Comparison of ENCODE assay signal across 20 cellular contexts in the genomic region with DNA sequence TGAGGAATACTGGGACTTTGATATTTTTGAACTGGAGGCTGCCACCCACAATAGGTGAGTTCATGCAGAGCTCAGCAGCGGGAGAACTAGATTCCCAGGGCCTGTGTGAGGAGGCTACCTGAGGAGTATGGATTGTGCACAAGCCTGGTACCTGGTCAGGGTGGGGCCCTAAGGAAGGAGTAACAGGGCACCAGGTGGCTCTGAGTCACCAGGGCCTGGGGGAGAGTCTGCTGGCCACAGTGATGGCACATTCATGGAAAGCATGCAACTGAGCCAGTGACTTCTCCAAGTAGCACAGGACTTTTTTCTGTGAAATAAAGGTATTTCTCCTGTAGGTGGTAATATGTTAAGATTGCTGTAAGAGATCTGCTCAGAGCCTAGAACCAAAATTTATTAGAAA.
DNase-seq lines count a peak whose midpoint lies in the region; ATAC-seq, FAIRE-seq and TF ChIP-seq lines count a peak whose summit lies in the region.
"Had no signal": no experiment of that assay in that cellular context is flagged by ENCODE, and none has a peak within 500 bp of the region (broad histone marks: within the 10 kb centered on the region; RNA-seq: fewer than 3 reads in every experiment).

No MANE protein-coding gene starts in this region.

- no peak overlapping the region for H2AFZ ChIP-seq in GM12878 (ENCODE audit: control insufficient read depth, low read depth, low read length)

- no peak overlapping the region for H3K27ac ChIP-seq in GM12878 (ENCODE audit: control insufficient read depth, insufficient read depth)
- H3K27ac ChIP-seq in epithelial cell of prostate = no peak overlapping the region
- H3K27ac ChIP-seq in ascending aorta = no peak overlapping the region
- H3K27ac ChIP-seq: Peyer's patch had no signal

- no peak for TF ChIP-seq CTCF in GM12878 (IDR thresholded peaks at IDR 0.05 in 2 of 3, conservative IDR thresholded peaks at IDR 0.05 in 1 of 3; ENCODE audit: control insufficient read depth in 2 of 3, extremely low read depth in 1 of 3, insufficient read depth in 1 of 3, low read depth in 3 of 3, low read length in 3 of 3)
- TF ChIP-seq CTCF in GM10248 (IDR thresholded peaks at IDR 0.05; ENCODE audit: control extremely low read depth, extremely low read depth, low read depth, missing control alignments) = no peak
- no peak for TF ChIP-seq CTCF in ascending aorta (IDR thresholded peaks at IDR 0.05)

- no peak for ATAC-seq in activated CD8-positive, alpha-beta memory T cell treated with anti-CD3 and anti-CD28 coated beads, Interleukin-2, amount 10 ng/mL, durations not matched to agents 7 days and 5 days
- ATAC-seq in GM12878 (peak; percentile 31; the same call in 2 of the 3 replicates), GM18505 (IDR thresholded peaks at IDR 0.05; ENCODE audit: unreplicated experiment) (no peak)
- no peak for ATAC-seq in stimulated activated memory B cell treated with anti-CD40 and anti-IgM and Interleukin-4, amounts not matched to agents 10 μg/mL and 1 μg/mL and 100 μg/mL, for 72 hours
- ATAC-seq: HepG2 had no signal

- DNase-seq in activated CD8-positive, alpha-beta memory T cell treated with anti-CD3 and anti-CD28 coated beads, Interleukin-2, amount 10 ng/mL, durations not matched to agents 7 days and 5 days = peak; percentile 19
- DNase-seq in activated CD8-positive, alpha-beta memory T cell treated with anti-CD3 and anti-CD28 coated beads, Interleukin-2, amount 50 U/mL, for 4 hours = no peak
- DNase-seq in GM12878 (ENCODE audit: low read depth, low spot score) (no peak), epithelial cell of prostate (ENCODE audit: low read depth, low spot score) (peak; percentile 37), GM10248 (ENCODE audit: extremely low spot score) (no peak), ascending aorta (ENCODE audit: low spot score in 2 of 2) (no peak)
- DNase-seq: 8988T; BE2C; CD4-positive, alpha-beta T cell; HFFc6; KG1; NCI-H1092 treated with DMSO at 0.1 percent for 48 hours; NCI-H2227 treated with DMSO at 0.1 percent for 48 hours; NCI-H524; Peyer's patch; SHP77 had no signal

- no peaks in the 10 kb centered on the region for H3K79me2 ChIP-seq in GM12878 (ENCODE audit: control insufficient read depth, insufficient read depth, low read length)

- BruUV-seq in GM12878 (replicated peaks; lab: Mats Ljungman, UMichigan) = no TSS peak

- H3K9ac ChIP-seq in GM12878 (ENCODE audit: control insufficient read depth, insufficient read depth, low read length) = no peak overlapping the region

- SMC1A ChIA-PET in GM12878 (lab: Charles Lee; ENCODE audit: uncharacterized antibody, unreplicated experiment) = interaction anchor here (0.6 to 1.1 kb wide), 3 partner anchors 30 to 456 kb away, joined by 3 read pairs; no protein-coding TSS in a partner anchor

- peaks cover 0 to 13% of the 10 kb centered on the region in 2 experiments; a peak in 3 of 4 replicates for H3K36me3 ChIP-seq in GM12878 (ENCODE audit: control insufficient read depth in 2 of 2, insufficient read depth in 2 of 2, low read length in 1 of 2)
- H3K36me3 ChIP-seq in ascending aorta = peaks cover 20 to 56% of the 10 kb centered on the region in 2 donors
- H3K36me3 ChIP-seq: BE2C had no signal

- RAD21 ChIA-PET in GM12878 (lab: Charles Lee; ENCODE audit: unreplicated experiment) = no interaction called here

- H3K4me1 ChIP-seq in GM12878 (ENCODE audit: control insufficient read depth, insufficient read depth, low read length) (peaks cover 13% of the 10 kb centered on the region), ascending aorta (no peaks in the 10 kb centered on the region)
- H3K4me1 ChIP-seq: BE2C, Peyer's patch had no signal

- no peak overlapping the region for H3K27ac Mint-ChIP-seq in activated CD8-positive, alpha-beta memory T cell treated with anti-CD3 and anti-CD28 coated beads, Interleukin-2, amount 10 ng/mL, durations not matched to agents 7 days and 5 days
- H3K27ac Mint-ChIP-seq in stimulated activated memory B cell treated with anti-CD40 and anti-IgM and Interleukin-4, amounts not matched to agents 10 μg/mL and 1 μg/mL and 100 μg/mL, for 72 hours = peak overlapping the region; percentile 57
- H3K27ac Mint-ChIP-seq: CD4-positive, alpha-beta T cell; HFFc6 had no signal

- no peak overlapping the region for H3K4me3 Mint-ChIP-seq in activated CD8-positive, alpha-beta memory T cell treated with anti-CD3 and anti-CD28 coated beads, Interleukin-2, amount 10 ng/mL, durations not matched to agents 7 days and 5 days
- H3K4me3 Mint-ChIP-seq in stimulated activated memory B cell treated with anti-CD40 and anti-IgM and Interleukin-4, amounts not matched to agents 10 μg/mL and 1 μg/mL and 100 μg/mL, for 72 hours = no peak overlapping the region
- H3K4me3 Mint-ChIP-seq: CD4-positive, alpha-beta T cell; HFFc6 had no signal

- TF ChIP-seq EP300 in GM12878 (IDR thresholded peaks at IDR 0.05; ENCODE audit: borderline replicate concordance in 1 of 2, control insufficient read depth in 1 of 2, low read depth in 2 of 2, low read length in 2 of 2) = no peak

- WGBS in GM12878 (ENCODE audit: insufficient coverage, insufficient replicate concordance, low lambda C conversion rate, missing lambda C conversion rate) = 100% methylated on average over 1 of the region's 1 CpG

- no peaks in the 10 kb centered on the region for H3K27me3 ChIP-seq in GM12878 (replicated peaks in 1 of 2; ENCODE audit: control insufficient read depth in 2 of 2, insufficient read depth in 2 of 2, low read length in 1 of 2)
- H3K27me3 ChIP-seq in ascending aorta = no peaks in the 10 kb centered on the region
- H3K27me3 ChIP-seq: BE2C, Peyer's patch had no signal

- H3K4me1 Mint-ChIP-seq in activated CD8-positive, alpha-beta memory T cell treated with anti-CD3 and anti-CD28 coated beads, Interleukin-2, amount 10 ng/mL, durations not matched to agents 7 days and 5 days = peaks cover 6% of the 10 kb centered on the region
- H3K4me1 Mint-ChIP-seq in stimulated activated memory B cell treated with anti-CD40 and anti-IgM and Interleukin-4, amounts not matched to agents 10 μg/mL and 1 μg/mL and 100 μg/mL, for 72 hours = peaks cover 10% of the 10 kb centered on the region

- no peaks in the 10 kb centered on the region for H3K27me3 Mint-ChIP-seq in activated CD8-positive, alpha-beta memory T cell treated with anti-CD3 and anti-CD28 coated beads, Interleukin-2, amount 10 ng/mL, durations not matched to agents 7 days and 5 days
- no peaks in the 10 kb centered on the region for H3K27me3 Mint-ChIP-seq in stimulated activated memory B cell treated with anti-CD40 and anti-IgM and Interleukin-4, amounts not matched to agents 10 μg/mL and 1 μg/mL and 100 μg/mL, for 72 hours
- H3K27me3 Mint-ChIP-seq: CD4-positive, alpha-beta T cell had no signal

- no peaks in the 10 kb centered on the region for H3K9me3 Mint-ChIP-seq in activated CD8-positive, alpha-beta memory T cell treated with anti-CD3 and anti-CD28 coated beads, Interleukin-2, amount 10 ng/mL, durations not matched to agents 7 days and 5 days (ENCODE audit: low read depth)
- no peaks in the 10 kb centered on the region for H3K9me3 Mint-ChIP-seq in stimulated activated memory B cell treated with anti-CD40 and anti-IgM and Interleukin-4, amounts not matched to agents 10 μg/mL and 1 μg/mL and 100 μg/mL, for 72 hours
- H3K9me3 Mint-ChIP-seq: CD4-positive, alpha-beta T cell; HFFc6 had no signal

- H3K4me3 ChIP-seq in GM12878 (no peak overlapping the region), ascending aorta (no peak overlapping the region)
- H3K4me3 ChIP-seq: Peyer's patch had no signal

- H3K36me3 Mint-ChIP-seq in activated CD8-positive, alpha-beta memory T cell treated with anti-CD3 and anti-CD28 coated beads, Interleukin-2, amount 10 ng/mL, durations not matched to agents 7 days and 5 days = peaks cover 17% of the 10 kb centered on the region
- peaks cover 64% of the 10 kb centered on the region for H3K36me3 Mint-ChIP-seq in stimulated activated memory B cell treated with anti-CD40 and anti-IgM and Interleukin-4, amounts not matched to agents 10 μg/mL and 1 μg/mL and 100 μg/mL, for 72 hours

- POLR2A ChIA-PET in GM12878 (lab: Charles Lee) = no interaction called here
- POLR2A ChIA-PET in GM10248 (lab: Yijun Ruan, JAX) = interaction anchor here (0.6 to 0.7 kb wide), 2 partner anchors 27 to 63 kb away, joined by 4 read pairs; no protein-coding TSS in a partner anchor

- no peak for FAIRE-seq in GM12878 (lab: Jason Lieb, UNC)
- FAIRE-seq: H54, HepG2 had no signal

- in situ Hi-C loops in GM12878 (cut with MboI) = no loop called here

- no peaks in the 10 kb centered on the region for H4K20me1 ChIP-seq in GM12878 (ENCODE audit: control insufficient read depth, insufficient read depth)

- TF ChIP-seq POLR2A in GM12878 (IDR thresholded peaks at IDR 0.05; ENCODE audit: low read depth, low read length) (no peak), GM18505 (IDR thresholded peaks at IDR 0.05; ENCODE audit: borderline replicate concordance, extremely low read depth, insufficient read depth, insufficient read length) (no peak)

- no peak overlapping the region for H3K4me2 ChIP-seq in GM12878 (ENCODE audit: control insufficient read depth, insufficient read depth)

- intact Hi-C loops in GM12878 (cut with micrococcal nuclease; ENCODE audit: unreplicated experiment) = no loop called here
- intact Hi-C loops in ascending aorta (cut with DNase I) = no loop called here

- CTCF ChIA-PET in activated CD8-positive, alpha-beta memory T cell treated with anti-CD3 and anti-CD28 coated beads, Interleukin-2, amount 10 ng/mL, durations not matched to agents 7 days and 5 days (lab: Charles Lee) = no interaction called here
- CTCF ChIA-PET in GM12878 (lab: Yijun Ruan, JAX) (no interaction called here), GM10248 (lab: Yijun Ruan, JAX) (no interaction called here)

- TF ChIP-seq RAD21 in GM12878 (IDR thresholded peaks at IDR 0.05; ENCODE audit: insufficient read depth, low read depth, low read length) = no peak

- no peaks in the 10 kb centered on the region for H3K9me3 ChIP-seq in GM12878 (replicated peaks; ENCODE audit: control insufficient read depth, insufficient read depth, low read length)
- H3K9me3 ChIP-seq in ascending aorta = no peaks in the 10 kb centered on the region
- H3K9me3 ChIP-seq: BE2C, Peyer's patch had no signal

TF ChIP-seq in GM12878, 131 proteins besides CTCF, POLR2A, EP300 and RAD21 (continues in another document):
- no peak for TF ChIP-seq BMI1 (IDR thresholded peaks at IDR 0.05; ENCODE audit: borderline replicate concordance)
- TF ChIP-seq, protein P1, sequence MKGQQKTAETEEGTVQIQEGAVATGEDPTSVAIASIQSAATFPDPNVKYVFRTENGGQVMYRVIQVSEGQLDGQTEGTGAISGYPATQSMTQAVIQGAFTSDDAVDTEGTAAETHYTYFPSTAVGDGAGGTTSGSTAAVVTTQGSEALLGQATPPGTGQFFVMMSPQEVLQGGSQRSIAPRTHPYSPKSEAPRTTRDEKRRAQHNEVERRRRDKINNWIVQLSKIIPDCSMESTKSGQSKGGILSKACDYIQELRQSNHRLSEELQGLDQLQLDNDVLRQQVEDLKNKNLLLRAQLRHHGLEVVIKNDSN (IDR thresholded peaks at IDR 0.05; ENCODE audit: borderline replicate concordance, extremely low read length, insufficient read depth, low read depth, low read length) = no peak

Comparison
In these comparisons a context has a peak if more than half of its experiments do, and no peak if none do; other contexts are left out.
1. DNase-seq: peak in activated CD8-positive, alpha-beta memory T cell treated with anti-CD3 and anti-CD28 coated beads, Interleukin-2, amount 10 ng/mL, durations not matched to agents 7 days and 5 days (single experiment) and epithelial cell of prostate (single experiment); none in activated CD8-positive, alpha-beta memory T cell treated with anti-CD3 and anti-CD28 coated beads, Interleukin-2, amount 50 U/mL, for 4 hours (single experiment), GM12878 (single experiment), GM10248 (single experiment) and ascending aorta (0 of 2).